22 cellular contexts compared by ENCODE assay signal in the genomic region with DNA sequence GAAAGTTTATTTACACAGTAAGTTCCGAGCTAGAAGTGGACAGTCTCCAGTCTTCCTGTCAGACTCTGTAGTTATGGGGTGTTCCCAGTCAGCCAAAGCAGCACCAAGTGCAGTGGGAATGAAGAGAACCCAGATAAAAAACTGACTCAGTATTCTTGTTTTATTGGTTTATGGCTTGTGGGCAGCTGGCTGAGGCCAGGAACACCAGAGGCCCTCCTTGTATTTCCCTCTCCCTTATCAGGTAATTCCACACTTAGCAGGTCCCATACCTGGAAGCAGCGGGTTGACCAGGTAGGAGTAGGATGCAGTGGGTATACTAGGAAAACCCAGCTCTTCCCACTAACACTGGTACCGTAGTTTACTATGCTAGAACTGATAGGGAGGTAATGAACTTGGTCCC.
"Had no signal": no experiment of that assay in that cellular context is flagged by ENCODE, and none has a peak within 500 bp of the region (broad histone marks: within the 10 kb centered on the region; RNA-seq: fewer than 3 reads in every experiment).

No MANE protein-coding gene starts in this region.

- H3K4me1 ChIP-seq: ascending aorta, SJSA1 had no signal

- H3K4me3 Mint-ChIP-seq: activated CD8-positive, alpha-beta T cell treated with anti-CD3 and anti-CD28 coated beads for 36 hours; brain had no signal

- H3K27ac ChIP-seq: ascending aorta, SJSA1 had no signal

- H3K27me3 Mint-ChIP-seq: activated CD8-positive, alpha-beta T cell treated with anti-CD3 and anti-CD28 coated beads for 36 hours; brain had no signal

- H3K4me1 Mint-ChIP-seq: brain had no signal

- H3K9me3 ChIP-seq: ascending aorta, SJSA1 had no signal

- H3K4me3 ChIP-seq: ascending aorta, SJSA1 had no signal

- ATAC-seq: activated CD4-positive, CD25-positive, alpha-beta regulatory T cell treated with anti-CD3 and anti-CD28 coated beads, Interleukin-2, amount 50 U/mL, for 24 hours; activated CD8-positive, alpha-beta T cell treated with anti-CD3 and anti-CD28 coated beads for 36 hours; SK-N-SH treated with all-trans-retinoic acid at 6 μM for 48 hours had no signal

- FAIRE-seq: RCC 7860 had no signal

- DNase-seq: activated CD4-positive, alpha-beta T cell treated with anti-CD3 and anti-CD28 coated beads for 4 hours; activated CD8-positive, alpha-beta memory T cell treated with anti-CD3 and anti-CD28 coated beads, Interleukin-2, amount 50 U/mL, for 4 hours; activated CD8-positive, alpha-beta T cell treated with anti-CD3 and anti-CD28 coated beads for 36 hours; activated naive CD4-positive, alpha-beta T cell treated with anti-CD3 and anti-CD28 coated beads, Interleukin-2, amount 50 U/mL, for 16 hours; activated T-cell treated with anti-CD3 and anti-CD28 coated beads, Interleukin-2, amount 50 U/mL, for 1 hour; amniotic stem cell; Kasumi-1; KBM-7; NCI-H1105 treated with DMSO at 0.1 percent for 48 hours; NCI-H1436 treated with DMSO at 0.1 percent for 48 hours; NCI-H187; NCI-H2081; NCI-H446; NCI-H524; SHP77; SW 1271 had no signal

- H3K9me3 Mint-ChIP-seq: activated CD8-positive, alpha-beta T cell treated with anti-CD3 and anti-CD28 coated beads for 36 hours; brain had no signal

- H3K27ac Mint-ChIP-seq: activated CD8-positive, alpha-beta T cell treated with anti-CD3 and anti-CD28 coated beads for 36 hours had no signal

- H3K27me3 ChIP-seq: ascending aorta, SJSA1 had no signal
